Comparison of ENCODE assay signal across 20 cellular contexts in the genomic region with DNA sequence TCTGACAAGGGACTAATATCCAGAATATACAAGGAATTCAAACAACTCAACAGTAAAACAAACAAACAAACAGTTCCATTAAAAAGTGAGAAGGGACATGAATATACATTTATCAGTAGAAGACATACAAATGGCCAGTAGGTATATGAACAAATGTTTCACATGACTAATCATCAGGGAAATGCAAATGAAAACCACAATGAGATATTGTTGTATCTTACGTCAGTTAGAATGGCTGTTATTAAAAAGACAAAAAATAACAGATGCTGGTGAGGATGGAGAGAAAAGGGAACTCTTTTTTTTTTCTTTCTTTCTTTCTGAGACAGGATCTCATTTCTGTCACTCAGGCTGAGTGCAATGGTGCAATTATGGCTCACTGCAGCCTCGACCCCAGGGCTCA.
"Had no signal": no experiment of that assay in that cellular context is flagged by ENCODE, and none has a peak within 500 bp of the region (broad histone marks: within the 10 kb centered on the region; RNA-seq: fewer than 3 reads in every experiment).

No MANE protein-coding gene starts in this region.

- H3K4me3 Mint-ChIP-seq: brain; central memory CD8-positive, alpha-beta T cell; naive thymus-derived CD8-positive, alpha-beta T cell; stimulated activated naive CD8-positive, alpha-beta T cell treated with anti-CD3 and anti-CD28 coated beads, Interleukin-15, amount 100 ng/mL, for 72 hours had no signal

- H3K4me3 ChIP-seq: coronary artery, gastroesophageal sphincter, heart left ventricle, left ventricle myocardium inferior, prostate gland, right atrium auricular region, suprapubic skin, transverse colon, uterus had no signal

- H3K27ac ChIP-seq: coronary artery, gastroesophageal sphincter, heart left ventricle, left ventricle myocardium inferior, prostate gland, right atrium auricular region, suprapubic skin, transverse colon, uterus had no signal

- H3K9me3 ChIP-seq: gastroesophageal sphincter, heart left ventricle, prostate gland, right atrium auricular region, suprapubic skin, transverse colon, uterus had no signal

- DNase-seq: activated CD4-positive, alpha-beta T cell treated with anti-CD3 and anti-CD28 coated beads, Interleukin-2, amount 50 U/mL, for 4 hours; activated naive CD4-positive, alpha-beta T cell treated with Interleukin-2 at 50 U/mL for 16 hours; anterior cingulate cortex; erythroblast; heart left ventricle; left ventricle myocardium inferior; naive thymus-derived CD8-positive, alpha-beta T cell; stimulated activated CD4-positive, alpha-beta T cell treated with anti-CD3 and anti-CD28 coated beads, Interleukin-12 subunit alpha, Interleukin-12 subunit beta, amount 100 ng/mL, for 4 hours; stimulated activated CD4-positive, alpha-beta T cell treated with anti-CD3 and anti-CD28 coated beads, Interleukin-1b, Interleukin-23, amount 100 ng/mL, for 48 hours; stimulated activated naive CD8-positive, alpha-beta T cell treated with anti-CD3 and anti-CD28 coated beads, Interleukin-15, amount 100 ng/mL, for 72 hours; T-helper 2 cell; transverse colon; uterus had no signal

- H3K9me3 Mint-ChIP-seq: central memory CD8-positive, alpha-beta T cell; stimulated activated naive CD8-positive, alpha-beta T cell treated with anti-CD3 and anti-CD28 coated beads, Interleukin-15, amount 100 ng/mL, for 72 hours had no signal

- H3K36me3 ChIP-seq: heart left ventricle, left ventricle myocardium inferior, prostate gland, right atrium auricular region, suprapubic skin, transverse colon, uterus had no signal

- ATAC-seq: gastroesophageal sphincter; heart left ventricle; naive thymus-derived CD8-positive, alpha-beta T cell; stimulated activated naive CD8-positive, alpha-beta T cell treated with anti-CD3 and anti-CD28 coated beads, Interleukin-15, amount 100 ng/mL, for 72 hours had no signal

- H3K27me3 Mint-ChIP-seq: brain; central memory CD8-positive, alpha-beta T cell; naive thymus-derived CD8-positive, alpha-beta T cell; stimulated activated naive CD8-positive, alpha-beta T cell treated with anti-CD3 and anti-CD28 coated beads, Interleukin-15, amount 100 ng/mL, for 72 hours had no signal

- H3K27me3 ChIP-seq: gastroesophageal sphincter, heart left ventricle, right atrium auricular region, suprapubic skin, transverse colon, uterus had no signal

- H3K4me1 Mint-ChIP-seq: central memory CD8-positive, alpha-beta T cell; stimulated activated naive CD8-positive, alpha-beta T cell treated with anti-CD3 and anti-CD28 coated beads, Interleukin-15, amount 100 ng/mL, for 72 hours had no signal

- H3K27ac Mint-ChIP-seq: brain; naive thymus-derived CD8-positive, alpha-beta T cell; stimulated activated naive CD8-positive, alpha-beta T cell treated with anti-CD3 and anti-CD28 coated beads, Interleukin-15, amount 100 ng/mL, for 72 hours had no signal

- H3K4me1 ChIP-seq: gastroesophageal sphincter, heart left ventricle, left ventricle myocardium inferior, prostate gland, right atrium auricular region, suprapubic skin, transverse colon, uterus had no signal
